In the genomic region with DNA sequence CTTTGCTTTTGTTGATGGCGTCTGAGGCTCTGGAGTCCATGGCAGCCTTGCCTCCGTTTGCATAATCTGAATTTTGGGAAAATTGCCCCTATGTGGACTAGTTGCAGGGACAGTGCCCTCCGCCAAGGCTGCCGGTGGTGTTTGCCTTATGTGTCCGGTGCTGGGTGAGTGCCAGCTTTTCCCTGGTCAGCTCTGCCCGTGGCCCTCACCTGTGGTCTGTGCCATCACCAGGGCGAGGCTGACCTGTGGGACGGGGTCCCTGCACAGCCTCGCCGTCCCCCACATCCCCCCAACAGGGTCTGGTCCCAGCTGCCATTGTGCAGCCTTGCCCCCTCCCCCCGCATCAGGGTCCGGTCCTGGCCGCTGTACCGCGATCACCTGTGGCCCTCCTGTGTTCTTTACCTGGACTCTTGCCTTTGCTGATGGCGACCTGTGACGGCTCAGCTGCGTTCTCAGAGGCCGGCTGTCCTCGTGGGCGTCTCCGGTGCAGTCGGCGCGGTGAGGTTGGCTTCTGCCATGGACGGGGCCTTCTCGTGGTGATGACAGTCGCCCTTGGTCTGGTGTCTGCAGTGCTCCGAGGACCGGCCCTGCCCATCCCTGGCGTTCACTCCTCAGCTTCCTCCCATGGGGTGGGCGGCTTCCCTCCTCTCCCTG, we compare ENCODE assay signal across 17 cellular contexts. TPM values are rescaled to one million over a fixed set of nuclear protein-coding genes. Genes with fewer than 3 reads are reported as not detected.
DNase-seq lines count a peak whose midpoint lies in the region; ATAC-seq, FAIRE-seq and TF ChIP-seq lines count a peak whose summit lies in the region.
"Had no signal": no experiment of that assay in that cellular context is flagged by ENCODE, and none has a peak within 500 bp of the region (broad histone marks: within the 10 kb centered on the region; RNA-seq: fewer than 3 reads in every experiment).

No MANE protein-coding gene starts in this region.

- peaks cover 20% of the 10 kb centered on the region for H4K20me1 ChIP-seq in K562 (replicated peaks; ENCODE audit: control insufficient read depth, insufficient read depth, low read length)

- no peak overlapping the region for H3K4me2 ChIP-seq in K562 (ENCODE audit: insufficient read depth, low read length)
- H3K4me2 ChIP-seq: GM23338 had no signal

- in situ Hi-C loops in K562 (cut with MboI): no loop called here

- H3K27me3 Mint-ChIP-seq in neural crest cell (ENCODE audit: low read depth): no peaks in the 10 kb centered on the region
- H3K27me3 Mint-ChIP-seq in endothelial cell (ENCODE audit: unreplicated experiment): no peaks in the 10 kb centered on the region
- H3K27me3 Mint-ChIP-seq: CD8-positive, alpha-beta memory T cell had no signal

- H3K9ac ChIP-seq in K562 (ENCODE audit: insufficient read depth in 1 of 2, low read depth in 2 of 2, low read length in 2 of 2): peak overlapping the region in 1 of 2 experiments; percentile 56; a peak in 1 of 4 replicates

- no peak for ATAC-seq in Right ventricle myocardium inferior
- no peak for ATAC-seq in K562
- no peak for ATAC-seq in stimulated activated naive CD8-positive, alpha-beta T cell treated with anti-CD3 and anti-CD28 coated beads, Interleukin-15, Interleukin-2, amounts not matched to agents 100 U/mL and 50 U/mL, for 24 hours
- ATAC-seq: GM23338 had no signal

- H3K27ac Mint-ChIP-seq in neural crest cell (ENCODE audit: unreplicated experiment) (peak overlapping the region; percentile 35), endothelial cell (ENCODE audit: unreplicated experiment) (no peak overlapping the region)
- H3K27ac Mint-ChIP-seq: GM23338 had no signal

- H3K36me3 ChIP-seq in left ventricle myocardium inferior (peaks cover 3% of the 10 kb centered on the region), K562 (ENCODE audit: control insufficient read depth, insufficient read depth, low read length) (peaks cover 45% of the 10 kb centered on the region; the same call in 2 of the 3 replicates)

- TF ChIP-seq POLR2A in K562 (conservative IDR thresholded peaks at IDR 0.05): no peak

- DNase-seq in Right ventricle myocardium inferior (ENCODE audit: missing footprints): peak; percentile 42
- DNase-seq in left ventricle myocardium inferior: no peak
- DNase-seq in K562 (ENCODE audit: extremely low read depth in 1 of 4, low spot score in 3 of 4): no peak
- no peak for DNase-seq in neural crest cell (ENCODE audit: low read depth, low spot score)
- no peak for DNase-seq in A172 (ENCODE audit: low spot score)
- DNase-seq in endothelial cell (ENCODE audit: low spot score): no peak
- no peak for DNase-seq in stimulated activated naive CD8-positive, alpha-beta T cell treated with anti-CD3 and anti-CD28 coated beads, Interleukin-15, Interleukin-2, amounts not matched to agents 100 U/mL and 50 U/mL, for 24 hours
- DNase-seq: 8988T; ACHN; Caco-2; CD8-positive, alpha-beta memory T cell; DND-41; GDM1; H9; IMR-90 had no signal

- POLR2A ChIA-PET in K562 (lab: Yijun Ruan, JAX): interaction anchor here (0.6 to 1.0 kb wide), 3 partner anchors 9 to 419 kb away, joined by 3 read pairs; no protein-coding TSS in a partner anchor

- intact Hi-C loops in Right ventricle myocardium inferior (cut with DNase I) (no loop called here), left ventricle myocardium inferior (cut with micrococcal nuclease) (no loop called here), K562 (cut with micrococcal nuclease) (no loop called here)

- 92% methylated on average over 19 of the region's 32 CpGs for WGBS in K562 (ENCODE audit: insufficient coverage, low coverage, missing lambda C conversion rate)

- TF ChIP-seq RAD21 in K562 (CRISPR knock-in tag; conservative IDR thresholded peaks at IDR 0.05 in 1 of 2, IDR thresholded peaks at IDR 0.05 in 1 of 2): no peak

- H3K9me3 Mint-ChIP-seq in neural crest cell (no peaks in the 10 kb centered on the region), endothelial cell (ENCODE audit: unreplicated experiment) (no peaks in the 10 kb centered on the region)
- H3K9me3 Mint-ChIP-seq: GM23338, H9 had no signal

- H3K9me1 ChIP-seq in K562 (ENCODE audit: control insufficient read depth, insufficient read depth, low read length): no peaks in the 10 kb centered on the region

- CTCF ChIA-PET in K562 (lab: Yijun Ruan, JAX; ENCODE audit: low intra/inter-chr PET ratio): no interaction called here

- TF ChIP-seq CTCF in left ventricle myocardium inferior (IDR thresholded peaks at IDR 0.05; ENCODE audit: borderline replicate concordance) (no peak), K562 (IDR thresholded peaks at IDR 0.05 in 2 of 3, conservative IDR thresholded peaks at IDR 0.05 in 1 of 3; ENCODE audit: insufficient read depth in 2 of 3, low read depth in 1 of 3, low read length in 3 of 3) (no peak), neural crest cell (conservative IDR thresholded peaks at IDR 0.05) (no peak), endothelial cell (IDR thresholded peaks at IDR 0.05; ENCODE audit: unreplicated experiment) (no peak)

- peaks cover 86% of the 10 kb centered on the region for H3K79me2 ChIP-seq in K562 (ENCODE audit: control insufficient read depth, insufficient read depth, low read length)

- H3K27me3 ChIP-seq in left ventricle myocardium inferior (ENCODE audit: low read depth): no peaks in the 10 kb centered on the region
- H3K27me3 ChIP-seq in K562 (ENCODE audit: control insufficient read depth in 2 of 2, insufficient read depth in 2 of 2, low read length in 2 of 2): no peaks in the 10 kb centered on the region

- H3K4me1 Mint-ChIP-seq in neural crest cell (peaks cover 1% of the 10 kb centered on the region), endothelial cell (ENCODE audit: unreplicated experiment) (peaks cover 4% of the 10 kb centered on the region)

- H2AFZ ChIP-seq in K562 (ENCODE audit: low read depth, low read length): no peak overlapping the region
- H2AFZ ChIP-seq: GM23338 had no signal

- H3K36me3 Mint-ChIP-seq in neural crest cell (ENCODE audit: low read depth): no peaks in the 10 kb centered on the region
- H3K36me3 Mint-ChIP-seq in endothelial cell (ENCODE audit: low read depth, unreplicated experiment): peaks cover 7% of the 10 kb centered on the region

- peaks cover 3% of the 10 kb centered on the region for H3K4me1 ChIP-seq in left ventricle myocardium inferior
- peaks cover 0 to 71% of the 10 kb centered on the region in 2 experiments; a peak in 2 of 5 replicates for H3K4me1 ChIP-seq in K562 (replicated peaks in 1 of 2; ENCODE audit: control insufficient read depth in 2 of 2, insufficient read depth in 2 of 2, low read length in 2 of 2)
- H3K4me1 ChIP-seq: Caco-2 had no signal

- TF ChIP-seq EP300 in K562 (IDR thresholded peaks at IDR 0.05; ENCODE audit: low read length): no peak

- no TSS peak for BruUV-seq in K562 (replicated peaks; lab: Mats Ljungman, UMichigan)

- H3K27ac ChIP-seq in left ventricle myocardium inferior (replicated peaks): no peak overlapping the region
- H3K27ac ChIP-seq in K562 (ENCODE audit: extremely low read depth, low read depth, low read length): no peak overlapping the region

- H3K9me3 ChIP-seq in left ventricle myocardium inferior (replicated peaks) (no peaks in the 10 kb centered on the region), K562 (replicated peaks; ENCODE audit: control insufficient read depth, insufficient read depth, low read depth, low read length) (no peaks in the 10 kb centered on the region)
- H3K9me3 ChIP-seq: Caco-2 had no signal

- H3K4me3 ChIP-seq in left ventricle myocardium inferior (no peak overlapping the region), K562 (no peak overlapping the region)
- H3K4me3 ChIP-seq: GM23338 had no signal

- H3K4me3 Mint-ChIP-seq in neural crest cell (no peak overlapping the region), endothelial cell (ENCODE audit: unreplicated experiment) (no peak overlapping the region)
- H3K4me3 Mint-ChIP-seq: GM23338, H9 had no signal

- no peak for FAIRE-seq in K562 (lab: Jason Lieb, UNC)
- FAIRE-seq: GM12892 had no signal

RNA-seq across cellular contexts. Expression of a gene that starts 12.6 kb away (rescaled TPM):
- 23.6 TPM for total RNA-seq in Right ventricle myocardium inferior
- total RNA-seq in left ventricle myocardium inferior: 24.5 TPM
- total RNA-seq in K562 (2011; cell fraction: chromatin; rRNA removed; ENCODE audit: low replicate concordance): 59.6 and 151 TPM in 2 replicates
- 123 and 129 TPM in 2 replicates for total RNA-seq in K562 (2011; cell fraction: nucleolus; rRNA removed)
- total RNA-seq in K562 (2011; cell fraction: nucleoplasm; rRNA removed): 43.4 and 57.3 TPM in 2 replicates
- total RNA-seq in K562 (2014; rRNA removed): 105 and 124 TPM in 2 replicates
- total RNA-seq in K562 (2014; rRNA removed; fragmentation: Illumina TruSeq; extraction: Trizol): 9.8 and 25.1 TPM in 2 replicates
- total RNA-seq in K562 (2015; rRNA removed; fragmentation: Illumina TruSeq; extraction: Trizol): 60.4 and 66.9 TPM in 2 replicates
- 91.3 and 95.8 TPM in 2 replicates for total RNA-seq in K562 (2021)
- polyA plus RNA-seq in K562 (2011; rRNA removed): 49.5 and 66.2 TPM in 2 replicates
- 72.0 and 157 TPM in 2 replicates for polyA plus RNA-seq in K562 (2011; cell fraction: cytosol; rRNA removed)
- polyA plus RNA-seq in K562 (2011; cell fraction: nucleus; rRNA removed): 308 and 494 TPM in 2 replicates
- 84.6 and 108 TPM in 2 replicates for polyA plus RNA-seq in K562 (2012)
- 45.2 and 91.1 TPM in 2 replicates for polyA plus RNA-seq in K562 (2014; fragmentation: Illumina TruSeq; extraction: Trizol)
- under 1 TPM; 0.48 to 0.72 TPM for polyA plus RNA-seq in K562 (2014; fragmentation: Nextera tagmentation; extraction: Ambion mirVana)
- 119 and 126 TPM in 2 replicates for polyA plus RNA-seq in K562 (2014; rRNA removed)
- polyA minus RNA-seq in K562 (2011; rRNA and poly(A)+ RNA removed): 12.4 and 27.0 TPM in 2 replicates
- 53.7 and 53.8 TPM in 2 replicates for polyA minus RNA-seq in K562 (2011; cell fraction: cytosol; rRNA and poly(A)+ RNA removed)
- 33.9 and 35.9 TPM in 2 replicates for polyA minus RNA-seq in K562 (2011; cell fraction: nucleus; rRNA and poly(A)+ RNA removed)
- 130 and 133 TPM in 2 replicates for total RNA-seq in neural crest cell
- 83.5 and 88.1 TPM in 2 replicates for total RNA-seq in A172 (2014; rRNA removed; shearing (Covaris generic))
- total RNA-seq in endothelial cell (ENCODE audit: unreplicated experiment): 110 TPM

RNA-seq across cellular contexts. Expression of a gene that starts 48.4 kb away (rescaled TPM):
- total RNA-seq in Right ventricle myocardium inferior: 1.6 TPM
- total RNA-seq in left ventricle myocardium inferior: 1.8 TPM
- 6.3 and 20.5 TPM in 2 replicates for total RNA-seq in K562 (2011; cell fraction: chromatin; rRNA removed; ENCODE audit: low replicate concordance)
- 18.0 and 18.5 TPM in 2 replicates for total RNA-seq in K562 (2011; cell fraction: nucleolus; rRNA removed)
- total RNA-seq in K562 (2011; cell fraction: nucleoplasm; rRNA removed): 5.6 and 6.9 TPM in 2 replicates
- total RNA-seq in K562 (2014; rRNA removed): 7.8 and 10.4 TPM in 2 replicates
- not detected in 2 replicates for total RNA-seq in K562 (2014; rRNA removed; fragmentation: Illumina TruSeq; extraction: Trizol)
- 0.72 and 1.7 TPM in 2 replicates for total RNA-seq in K562 (2015; rRNA removed; fragmentation: Illumina TruSeq; extraction: Trizol)
- 15.1 and 15.6 TPM in 2 replicates for total RNA-seq in K562 (2021)
- 0.67 and 1.1 TPM in 2 replicates for polyA plus RNA-seq in K562 (2011; rRNA removed)
- 1.1 and 11.4 TPM in 2 replicates for polyA plus RNA-seq in K562 (2011; cell fraction: cytosol; rRNA removed)
- polyA plus RNA-seq in K562 (2011; cell fraction: nucleus; rRNA removed): 3.3 and 11.9 TPM in 2 replicates
- polyA plus RNA-seq in K562 (2012): 6.8 and 6.9 TPM in 2 replicates
- polyA plus RNA-seq in K562 (2014; fragmentation: Illumina TruSeq; extraction: Trizol): 0.68 TPM in 1 of 2 replicates, not detected in the other
- not detected for polyA plus RNA-seq in K562 (2014; fragmentation: Nextera tagmentation; extraction: Ambion mirVana)
- 9.2 and 10.2 TPM in 2 replicates for polyA plus RNA-seq in K562 (2014; rRNA removed)
- 0.18 and 0.21 TPM in 2 replicates for polyA minus RNA-seq in K562 (2011; rRNA and poly(A)+ RNA removed)
- 4.5 and 5.4 TPM in 2 replicates for polyA minus RNA-seq in K562 (2011; cell fraction: cytosol; rRNA and poly(A)+ RNA removed)
- polyA minus RNA-seq in K562 (2011; cell fraction: nucleus; rRNA and poly(A)+ RNA removed): 2.1 and 3.4 TPM in 2 replicates
- total RNA-seq in neural crest cell: 13.7 and 14.1 TPM in 2 replicates
- 2.3 and 3.7 TPM in 2 replicates for total RNA-seq in A172 (2014; rRNA removed; shearing (Covaris generic))
- 10.5 TPM for total RNA-seq in endothelial cell (ENCODE audit: unreplicated experiment)

RNA-seq across cellular contexts. Expression of a gene that starts 48.4 kb away (rescaled TPM):
- total RNA-seq in Right ventricle myocardium inferior (17.9 TPM), left ventricle myocardium inferior (16.2 TPM), K562 (2014; rRNA removed) (20.9 and 26.4 TPM in 2 replicates), K562 (2014; rRNA removed; fragmentation: Illumina TruSeq; extraction: Trizol) (4.1 and 5.6 TPM in 2 replicates), K562 (2015; rRNA removed; fragmentation: Illumina TruSeq; extraction: Trizol) (12.8 and 13.2 TPM in 2 replicates), K562 (2021) (40.3 and 45.9 TPM in 2 replicates), neural crest cell (71.2 and 79.9 TPM in 2 replicates), endothelial cell (ENCODE audit: unreplicated experiment) (71.8 TPM)
- total RNA-seq in K562 (2011; cell fraction: chromatin; rRNA removed; ENCODE audit: low replicate concordance): 53.4 and 162 TPM in 2 replicates
- total RNA-seq in K562 (2011; cell fraction: nucleolus; rRNA removed): 113 and 133 TPM in 2 replicates
- 92.1 and 94.1 TPM in 2 replicates for total RNA-seq in K562 (2011; cell fraction: nucleoplasm; rRNA removed)
- polyA plus RNA-seq in K562 (2011; rRNA removed) (6.7 and 8.9 TPM in 2 replicates), K562 (2014; fragmentation: Illumina TruSeq; extraction: Trizol) (15.2 and 26.1 TPM in 2 replicates), K562 (2014; fragmentation: Nextera tagmentation; extraction: Ambion mirVana) (under 1 TPM; 0.81 to 0.89 TPM), K562 (2014; rRNA removed) (17.1 and 19.3 TPM in 2 replicates)
- polyA plus RNA-seq in K562 (2011; cell fraction: cytosol; rRNA removed): 8.3 and 13.1 TPM in 2 replicates
- 20.3 and 35.7 TPM in 2 replicates for polyA plus RNA-seq in K562 (2011; cell fraction: nucleus; rRNA removed)
- 26.7 and 53.0 TPM in 2 replicates for polyA plus RNA-seq in K562 (2012)
- polyA minus RNA-seq in K562 (2011; rRNA and poly(A)+ RNA removed): 3.4 and 5.9 TPM in 2 replicates
- 13.0 and 23.2 TPM in 2 replicates for polyA minus RNA-seq in K562 (2011; cell fraction: cytosol; rRNA and poly(A)+ RNA removed)
- 12.0 and 13.3 TPM in 2 replicates for polyA minus RNA-seq in K562 (2011; cell fraction: nucleus; rRNA and poly(A)+ RNA removed)
- total RNA-seq in A172 (2014; rRNA removed; shearing (Covaris generic)): 71.1 and 134 TPM in 2 replicates
